ENCODE assay signal across 9 cellular contexts in genomic region chr6:105985816-105986632, GRCh38.
A peak's percentile ranks its signal among the peaks of the same experiment; 100 is the strongest.
DNase-seq lines count a peak whose midpoint lies in the region; ATAC-seq, FAIRE-seq and TF ChIP-seq lines count a peak whose summit lies in the region.
"Had no signal": no experiment of that assay in that cellular context is flagged by ENCODE, and none has a peak within 500 bp of the region (broad histone marks: within the 10 kb centered on the region; RNA-seq: fewer than 3 reads in every experiment).

No MANE protein-coding gene starts in this region.

- dilution Hi-C loops in keratinocyte (cut with MboI; ENCODE audit: extremely low pct_ligation_motif_present, low sequenced_read_pairs), result no loop called here

- no peak for TF ChIP-seq POLR2A in esophagus squamous epithelium (IDR thresholded peaks at IDR 0.05)

- peaks cover 19% of the 10 kb centered on the region for H3K4me1 ChIP-seq in adipocyte (ENCODE audit: control insufficient read depth, insufficient read depth, low read length)
- peaks cover 21% of the 10 kb centered on the region for H3K4me1 ChIP-seq in keratinocyte (ENCODE audit: control insufficient read depth, extremely low read depth, insufficient read depth, low read length)
- peaks cover 13% of the 10 kb centered on the region for H3K4me1 ChIP-seq in smooth muscle cell (ENCODE audit: low read depth)
- peaks cover 0 to 23% (median 11%) of the 10 kb centered on the region in 3 donors for H3K4me1 ChIP-seq in esophagus squamous epithelium

- TF ChIP-seq CTCF in keratinocyte (optimal IDR thresholded peaks at IDR 0.05 in 1 of 3, IDR thresholded peaks at IDR 0.05 in 1 of 3, conservative IDR thresholded peaks at IDR 0.05 in 1 of 3; ENCODE audit: extremely low read depth in 1 of 3, insufficient read depth in 2 of 3, low read length in 3 of 3) (no peak), smooth muscle cell (IDR thresholded peaks at IDR 0.05; ENCODE audit: borderline replicate concordance, insufficient read depth, poor library complexity, severe bottlenecking) (no peak), esophagus squamous epithelium (IDR thresholded peaks at IDR 0.05) (no peak)

- intact Hi-C loops in esophagus squamous epithelium (cut with DNase I), result loop anchor here (10.0 kb wide), 1 partner anchor 241 kb away; no protein-coding TSS in a partner anchor

- H3K27ac ChIP-seq in keratinocyte (ENCODE audit: control insufficient read depth, insufficient read depth, low read length) (no peak overlapping the region), smooth muscle cell (ENCODE audit: low read depth) (no peak overlapping the region), esophagus squamous epithelium (no peak overlapping the region)

- H3K9ac ChIP-seq in adipocyte (ENCODE audit: low read length) (no peak overlapping the region), keratinocyte (ENCODE audit: control insufficient read depth, extremely low read depth, insufficient read depth, low read length) (no peak overlapping the region), smooth muscle cell (ENCODE audit: low read depth) (peak overlapping the region; percentile 36)

- H3K79me2 ChIP-seq in keratinocyte (ENCODE audit: control insufficient read depth, insufficient read depth, low read length) (no peaks in the 10 kb centered on the region), smooth muscle cell (ENCODE audit: low read depth) (no peaks in the 10 kb centered on the region)

- no peak for ATAC-seq in GM21576 (IDR thresholded peaks at IDR 0.05; ENCODE audit: unreplicated experiment)
- no peak for ATAC-seq in GM21381 (IDR thresholded peaks at IDR 0.05; ENCODE audit: unreplicated experiment)

- FAIRE-seq in keratinocyte (lab: Jason Lieb, UNC), result no peak

- H2AFZ ChIP-seq in keratinocyte (ENCODE audit: control insufficient read depth, low read length) (peak overlapping the region; percentile 49), smooth muscle cell (ENCODE audit: low read depth) (peak overlapping the region; percentile 96)

- DNase-seq in MV-4-11 (lab: John Stamatoyannopoulos, UW), result peak; percentile 7
- no peak for DNase-seq in adipocyte (ENCODE audit: low read depth)
- DNase-seq in keratinocyte (ENCODE audit: low read depth, low spot score), result no peak
- no peak for DNase-seq in smooth muscle cell (lab: John Stamatoyannopoulos, UW; ENCODE audit: unreplicated experiment)
- no peak for DNase-seq in esophagus squamous epithelium (lab: John Stamatoyannopoulos, UW)
- DNase-seq: GF-D8, SHP77 had no signal

- no peaks in the 10 kb centered on the region for H3K9me1 ChIP-seq in keratinocyte (ENCODE audit: control insufficient read depth, extremely low read depth, insufficient read depth, low read length)

- 8% methylated on average over 48 of the region's 48 CpGs for WGBS in smooth muscle cell (ENCODE audit: low lambda C conversion rate)
- WGBS in esophagus squamous epithelium, 2 donors, result 53 to 62% methylated on average over 13 to 38 of the region's 48 CpGs

- H3K9me3 ChIP-seq in adipocyte (ENCODE audit: control insufficient read depth, low read length) (no peaks in the 10 kb centered on the region), keratinocyte (ENCODE audit: control insufficient read depth, low read depth, low read length) (no peaks in the 10 kb centered on the region), smooth muscle cell (replicated peaks; ENCODE audit: low read depth) (no peaks in the 10 kb centered on the region), esophagus squamous epithelium (no peaks in the 10 kb centered on the region)

- H3K4me3 ChIP-seq in adipocyte (ENCODE audit: low read length) (peak overlapping the region; percentile 42), keratinocyte (ENCODE audit: control insufficient read depth in 2 of 3, extremely low read depth in 1 of 3, insufficient read depth in 2 of 3, low read depth in 1 of 3, low read length in 3 of 3) (no peak overlapping the region), smooth muscle cell (peak overlapping the region; percentile 45), esophagus squamous epithelium (peak overlapping the region in 2 of 4 donors; percentile 10 to 42)

- no peaks in the 10 kb centered on the region for H3F3A ChIP-seq in smooth muscle cell (ENCODE audit: low read depth)

- H3K4me2 ChIP-seq in keratinocyte (ENCODE audit: control insufficient read depth, extremely low read depth, insufficient read depth, low read depth, low read length) (no peak overlapping the region), smooth muscle cell (peak overlapping the region; percentile 91)

- H3K27me3 ChIP-seq in adipocyte (replicated peaks; ENCODE audit: control insufficient read depth, insufficient read depth, low read length) (peaks cover 19% of the 10 kb centered on the region), keratinocyte (ENCODE audit: control insufficient read depth, extremely low read depth, insufficient read depth, low read length) (no peaks in the 10 kb centered on the region), smooth muscle cell (ENCODE audit: low read depth) (peaks cover 94% of the 10 kb centered on the region), esophagus squamous epithelium (peaks cover 0 to 50% (median 0%) of the 10 kb centered on the region in 4 donors)

- H3K36me3 ChIP-seq in adipocyte (ENCODE audit: control insufficient read depth, insufficient read depth, low read length, severe bottlenecking) (no peaks in the 10 kb centered on the region), keratinocyte (ENCODE audit: control insufficient read depth in 2 of 2, extremely low read depth in 1 of 2, insufficient read depth in 2 of 2, low read length in 2 of 2) (no peaks in the 10 kb centered on the region), smooth muscle cell (ENCODE audit: low read depth) (no peaks in the 10 kb centered on the region), esophagus squamous epithelium (no peaks in the 10 kb centered on the region)

- no peaks in the 10 kb centered on the region for H4K20me1 ChIP-seq in keratinocyte (ENCODE audit: control insufficient read depth, extremely low read depth, insufficient read depth, low read length)
- H4K20me1 ChIP-seq in smooth muscle cell (ENCODE audit: low read depth), result no peaks in the 10 kb centered on the region

Comparison
In these comparisons a context has a peak if more than half of its experiments do, and no peak if none do; other contexts are left out.
1. H3K4me3 ChIP-seq: peak in adipocyte (single experiment) and smooth muscle cell (single experiment); none in keratinocyte (0 of 3).